In the genomic region with DNA sequence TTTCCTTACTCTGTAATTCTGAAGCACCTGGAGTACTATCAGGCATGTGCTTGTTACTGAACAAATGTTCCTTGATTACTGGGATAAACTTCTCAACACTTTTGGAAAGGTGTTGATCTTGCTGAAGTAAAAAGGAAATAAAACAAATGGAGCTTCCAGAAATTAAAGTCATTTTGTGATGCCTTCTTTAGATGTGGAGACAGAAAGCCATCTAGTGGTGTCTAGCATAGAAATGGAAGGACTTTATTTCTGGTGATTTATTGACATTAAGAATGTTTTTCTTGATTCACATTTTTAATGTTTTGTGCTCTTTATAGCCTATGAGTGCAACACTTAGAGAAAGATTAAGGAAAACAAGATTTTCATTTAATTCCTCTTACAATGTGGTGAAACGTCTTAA, we compare ENCODE assay signal across 8 cellular contexts. TPM values are rescaled to one million over a fixed set of nuclear protein-coding genes. Genes with fewer than 3 reads are reported as not detected.
A peak's percentile ranks its signal among the peaks of the same experiment; 100 is the strongest.
DNase-seq lines count a peak whose midpoint lies in the region; ATAC-seq and TF ChIP-seq lines count a peak whose summit lies in the region.

No MANE protein-coding gene starts in this region.

- DNase-seq in MCF 10A (ENCODE audit: unreplicated experiment) (peak; percentile 44), breast epithelium (ENCODE audit: low spot score in 2 of 2) (no peak), PC-3 (peak; percentile 45), fibroblast of mammary gland (ENCODE audit: low read depth) (peak; percentile 49), type B pancreatic cell (ENCODE audit: extremely low spot score, unreplicated experiment) (no peak), ecto neural progenitor cell (ENCODE audit: low spot score) (no peak), iPS-NIHi7 (ENCODE audit: extremely low spot score) (no peak)

- CTCF ChIA-PET in MCF 10A (lab: Yijun Ruan, JAX), result interaction anchor here (0.8 to 7.4 kb wide), 14 partner anchors 17 to 411 kb away, joined by 3 to 157 read pairs (median 4); no protein-coding TSS in a partner anchor
- CTCF ChIA-PET in PC-3 (lab: Charles Lee), result interaction anchor here (0.9 to 1.4 kb wide), 2 partner anchors 74 to 77 kb away, joined by 6 to 8 read pairs; no protein-coding TSS in a partner anchor

- H2AFZ ChIP-seq in PC-3 (ENCODE audit: low read length), result no peak overlapping the region

- H3K27me3 ChIP-seq in breast epithelium, result no peaks in the 10 kb centered on the region
- H3K27me3 ChIP-seq in PC-3 (ENCODE audit: low read length), result no peaks in the 10 kb centered on the region

- H3K4me1 ChIP-seq in breast epithelium (peaks cover 0 to 3% of the 10 kb centered on the region in 2 donors), PC-3 (ENCODE audit: insufficient read depth, low read length) (peaks cover 36% of the 10 kb centered on the region)

- H3K4me1 Mint-ChIP-seq in MCF 10A (ENCODE audit: insufficient read depth, unreplicated experiment) (peaks cover 28% of the 10 kb centered on the region), type B pancreatic cell (ENCODE audit: unreplicated experiment) (peaks cover 28% of the 10 kb centered on the region)

- H3K9me3 Mint-ChIP-seq in MCF 10A (ENCODE audit: unreplicated experiment), result no peaks in the 10 kb centered on the region
- H3K9me3 Mint-ChIP-seq in type B pancreatic cell, result no peaks in the 10 kb centered on the region

- no peak for TF ChIP-seq POLR2A in breast epithelium (IDR thresholded peaks at IDR 0.05)

- intact Hi-C loops in MCF 10A (cut with micrococcal nuclease) (loop anchor here (1.0 to 5.0 kb wide), 7 partner anchors 74 to 411 kb away; a partner anchor contains a TSS), breast epithelium (cut with DNase I; ENCODE audit: low total_unique reads) (loop anchor here (1.0 kb wide), 1 partner anchor 11 kb away; no protein-coding TSS in a partner anchor), PC-3 (cut with micrococcal nuclease) (loop anchor here (1.0 to 5.0 kb wide), 5 partner anchors 41 to 235 kb away; a partner anchor contains a TSS)

- H3K36me3 ChIP-seq in breast epithelium, result no peaks in the 10 kb centered on the region
- no peaks in the 10 kb centered on the region for H3K36me3 ChIP-seq in PC-3 (ENCODE audit: low read depth, low read length)

- ATAC-seq in PC-3, result no peak
- ATAC-seq in esophagus mucosa, result no peak

- H3K27ac ChIP-seq in breast epithelium (no peak overlapping the region), PC-3 (ENCODE audit: low read length) (no peak overlapping the region)

- no peaks in the 10 kb centered on the region for H3K9me2 ChIP-seq in PC-3 (replicated peaks; ENCODE audit: low read length)

- no peak overlapping the region for H3K27ac Mint-ChIP-seq in MCF 10A (ENCODE audit: low read depth, unreplicated experiment)
- no peak overlapping the region for H3K27ac Mint-ChIP-seq in type B pancreatic cell

- H3K4me3 Mint-ChIP-seq in MCF 10A (ENCODE audit: unreplicated experiment), result peak overlapping the region; percentile 41
- H3K4me3 Mint-ChIP-seq in type B pancreatic cell, result peak overlapping the region; percentile 75

- no TSS peak for BruUV-seq in MCF 10A (replicated peaks; lab: Mats Ljungman, UMichigan)
- no TSS peak for BruUV-seq in PC-3 (replicated peaks; lab: Mats Ljungman, UMichigan)

- H3K9me3 ChIP-seq in breast epithelium (no peaks in the 10 kb centered on the region), PC-3 (ENCODE audit: low read length) (no peaks in the 10 kb centered on the region)

- H3K27me3 Mint-ChIP-seq in MCF 10A (ENCODE audit: insufficient read depth, unreplicated experiment), result no peaks in the 10 kb centered on the region
- no peaks in the 10 kb centered on the region for H3K27me3 Mint-ChIP-seq in type B pancreatic cell

- H3K4me3 ChIP-seq in breast epithelium, result no peak overlapping the region
- peak overlapping the region; percentile 91 for H3K4me3 ChIP-seq in PC-3 (ENCODE audit: low read length)
- no peak overlapping the region for H3K4me3 ChIP-seq in fibroblast of mammary gland (ENCODE audit: control insufficient read depth, low read depth, low read length)

- peak overlapping the region; percentile 98 for H3K4me2 ChIP-seq in PC-3 (ENCODE audit: low read length)

- TF ChIP-seq CTCF in MCF 10A (IDR thresholded peaks at IDR 0.05; ENCODE audit: unreplicated experiment), result peak; percentile 55
- TF ChIP-seq CTCF in breast epithelium (IDR thresholded peaks at IDR 0.05), result no peak
- peak; percentile 68 for TF ChIP-seq CTCF in PC-3 (conservative IDR thresholded peaks at IDR 0.05; ENCODE audit: low read depth, low read length)
- TF ChIP-seq CTCF in fibroblast of mammary gland (conservative IDR thresholded peaks at IDR 0.05; ENCODE audit: control insufficient read depth, insufficient read depth, low read depth, low read length), result peak; percentile 53
- TF ChIP-seq CTCF in type B pancreatic cell (conservative IDR thresholded peaks at IDR 0.05), result peak; percentile 52

- H4K20me1 ChIP-seq in PC-3 (ENCODE audit: low read length), result no peaks in the 10 kb centered on the region

- POLR2A ChIA-PET in MCF 10A (lab: Yijun Ruan, JAX) (interaction anchor here (0.6 to 14.6 kb wide), 21 partner anchors 8 to 253 kb away, joined by 3 to 1749 read pairs (median 11); a partner anchor contains a TSS), PC-3 (lab: Charles Lee; ENCODE audit: unreplicated experiment) (interaction anchor here (0.6 kb wide), 1 partner anchor 235 kb away, joined by 4 read pairs; no protein-coding TSS in a partner anchor)

- peaks cover 8% of the 10 kb centered on the region; the same call in 1 of the 2 replicates for H3K79me2 ChIP-seq in PC-3 (ENCODE audit: low read length)

- peaks cover 18% of the 10 kb centered on the region for H3K36me3 Mint-ChIP-seq in MCF 10A (ENCODE audit: insufficient read depth, unreplicated experiment)
- H3K36me3 Mint-ChIP-seq in type B pancreatic cell, result peaks cover 8% of the 10 kb centered on the region

- peaks cover 3% of the 10 kb centered on the region for H3F3A ChIP-seq in PC-3 (ENCODE audit: low read length, unreplicated experiment)

- peak overlapping the region; percentile 95; the same call in 1 of the 2 replicates for H3K9ac ChIP-seq in PC-3 (ENCODE audit: low read length)

RNA-seq across cellular contexts. Expression of a gene that starts 1.4 kb away (rescaled TPM):
- 7.7 and 8.9 TPM in 2 replicates for total RNA-seq in MCF 10A (2022)
- total RNA-seq in breast epithelium, result 10 to 100 TPM in 1 of 3 donors, 1 to 10 TPM in 2; 6.3 to 11.4 (median 8.2) TPM
- total RNA-seq in PC-3 (2014; rRNA removed), result 2.9 and 4.7 TPM in 2 replicates
- 9.1 and 11.6 TPM in 2 replicates for total RNA-seq in type B pancreatic cell (ENCODE audit: low replicate concordance)
- 4.8 TPM for total RNA-seq in esophagus mucosa

RNA-seq across cellular contexts. Expression of a gene that starts 37.7 kb away (rescaled TPM):
- total RNA-seq in MCF 10A (2022) (514 and 563 TPM in 2 replicates), breast epithelium (10 to 100 TPM in 2 of 3 donors, under 1 TPM in 1; 0.16 to 56.1 (median 34.1) TPM), PC-3 (2014; rRNA removed) (1.2 and 1.6 TPM in 2 replicates), type B pancreatic cell (ENCODE audit: low replicate concordance) (14.5 and 94.1 TPM in 2 replicates), esophagus mucosa (204 TPM)

Comparison
In these comparisons a context has a peak if more than half of its experiments do, and no peak if none do; other contexts are left out.
1. DNase-seq: peak in MCF 10A (single experiment), PC-3 (single experiment) and fibroblast of mammary gland (single experiment); none in breast epithelium (0 of 2), type B pancreatic cell (single experiment), ecto neural progenitor cell (single experiment) and iPS-NIHi7 (single experiment).
2. CTCF ChIP-seq: peak in MCF 10A (single experiment), PC-3 (single experiment), fibroblast of mammary gland (single experiment) and type B pancreatic cell (single experiment); none in breast epithelium (0 of 3).